In the genomic region with DNA sequence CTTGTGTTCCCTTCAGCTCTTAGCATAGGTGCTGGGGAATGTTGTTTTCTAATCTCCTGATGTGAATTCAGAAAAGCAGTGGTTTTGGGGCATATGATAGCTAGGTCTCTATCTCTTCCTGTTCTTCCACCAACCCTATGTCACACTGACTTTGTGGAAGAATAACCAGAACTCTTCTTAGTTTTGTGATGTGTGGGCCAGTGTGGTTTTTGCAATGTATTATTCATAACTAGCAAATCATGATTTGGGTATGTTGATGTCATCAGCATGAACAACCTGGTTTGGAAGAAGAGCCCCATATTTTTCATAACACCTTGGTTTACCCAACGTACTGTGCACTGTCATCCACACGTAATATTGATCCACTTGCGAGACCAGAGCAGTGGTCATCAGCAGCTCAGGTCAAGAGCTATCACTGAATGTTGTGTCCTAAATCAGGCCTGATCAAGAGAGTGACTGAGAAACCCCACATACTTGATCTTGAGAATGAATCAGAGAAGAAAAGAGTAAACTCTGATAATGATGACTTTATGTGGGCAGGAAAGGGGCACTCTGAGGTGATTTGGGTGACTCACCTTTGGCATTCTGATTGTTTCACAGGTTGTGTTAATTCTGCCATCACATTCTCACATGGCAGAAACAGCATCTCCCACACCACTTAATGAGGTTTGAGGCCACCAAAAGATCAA, we compare ENCODE assay signal across 19 cellular contexts. TPM values are rescaled to one million over a fixed set of nuclear protein-coding genes. Genes with fewer than 3 reads are reported as not detected.
DNase-seq lines count a peak whose midpoint lies in the region; FAIRE-seq and TF ChIP-seq lines count a peak whose summit lies in the region.
"Had no signal": no experiment of that assay in that cellular context is flagged by ENCODE, and none has a peak within 500 bp of the region (broad histone marks: within the 10 kb centered on the region; RNA-seq: fewer than 3 reads in every experiment).

No MANE protein-coding gene starts in this region.

- no peak overlapping the region for H3K4me3 ChIP-seq in trophoblast cell (ENCODE audit: low read depth, low read length)
- H3K4me3 ChIP-seq: stomach had no signal

- POLR2A ChIA-PET in RWPE1 (lab: Yijun Ruan, JAX; ENCODE audit: low non-redundant PET), result no interaction called here

- H3K79me1 ChIP-seq in trophoblast cell (ENCODE audit: low read length), result peaks cover 5% of the 10 kb centered on the region

- H3K9ac ChIP-seq in trophoblast cell (ENCODE audit: low read length), result no peak overlapping the region

- CTCF ChIA-PET in RWPE1 (lab: Yijun Ruan, JAX), result no interaction called here

- H3K23ac ChIP-seq in trophoblast cell (ENCODE audit: low read length), result no peak overlapping the region

- no peak for TF ChIP-seq POLR2A in GM12892 (IDR thresholded peaks at IDR 0.05; ENCODE audit: low read depth, low read length)

- no peaks in the 10 kb centered on the region for H3K36me3 ChIP-seq in trophoblast cell (ENCODE audit: control insufficient read depth in 1 of 2, insufficient read depth in 2 of 2, low read length in 2 of 2)
- H3K36me3 ChIP-seq: stomach had no signal

- H3K4ac ChIP-seq in trophoblast cell (ENCODE audit: low read depth, low read length), result no peak overlapping the region

- H3K4me1 ChIP-seq in trophoblast cell (ENCODE audit: control insufficient read depth in 1 of 2, insufficient read depth in 2 of 2, low read length in 2 of 2), result no peaks in the 10 kb centered on the region
- H3K4me1 ChIP-seq: stomach had no signal

- FAIRE-seq in GM12892 (lab: Jason Lieb, UNC), result peak; percentile 87
- FAIRE-seq: A204.1 had no signal

- H2BK5ac ChIP-seq in trophoblast cell (ENCODE audit: low read depth, low read length, poor library complexity), result no peak overlapping the region

- no peak for TF ChIP-seq CTCF in RWPE1 (conservative IDR thresholded peaks at IDR 0.05; ENCODE audit: low read depth)

- H3K79me2 ChIP-seq in trophoblast cell (ENCODE audit: control insufficient read depth, insufficient read depth, low read length, poor library complexity), result no peaks in the 10 kb centered on the region

- H3K9me3 ChIP-seq in trophoblast cell (ENCODE audit: insufficient read depth, low read depth, low read length), result no peaks in the 10 kb centered on the region
- H3K9me3 ChIP-seq: stomach had no signal

- no peak overlapping the region for H4K8ac ChIP-seq in trophoblast cell (ENCODE audit: low read depth, low read length)

- no peaks in the 10 kb centered on the region for H3K27me3 ChIP-seq in trophoblast cell (ENCODE audit: insufficient read depth, low read length)
- H3K27me3 ChIP-seq: stomach had no signal

- peak; percentile 2 to 14 for DNase-seq in activated CD4-positive, alpha-beta T cell treated with anti-CD3 and anti-CD28 coated beads, Interleukin-2, amount 50 U/mL, for 48 hours
- no peak for DNase-seq in activated CD4-positive, alpha-beta T cell treated with anti-CD3 and anti-CD28 coated beads, Interleukin-2, amount 50 U/mL, for 4 hours
- no peak for DNase-seq in GM12892 (ENCODE audit: insufficient read length)
- DNase-seq in activated T-cell treated with anti-CD3 and anti-CD28 coated beads, Interleukin-2, amount 50 U/mL, for 48 hours, result peak; percentile 72 to 75
- no peak for DNase-seq in trophoblast cell
- no peak for DNase-seq in AG20443 (ENCODE audit: low spot score)
- no peak for DNase-seq in NOMO-1 treated with dmso at 0.1 percent for 144 hours (lab: John Stamatoyannopoulos, UW; ENCODE audit: unreplicated experiment)
- no peak for DNase-seq in RWPE1 (ENCODE audit: low spot score)
- DNase-seq: CD4-positive, CD25-positive, alpha-beta regulatory T cell; DMS79; effector memory CD4-positive, alpha-beta T cell; head of caudate nucleus; IMR-90; naive thymus-derived CD8-positive, alpha-beta T cell; NCI-H187 treated with DMSO at 0.1 percent for 48 hours; NCI-H446; stomach; T-cell had no signal

- no peak overlapping the region for H4K12ac ChIP-seq in trophoblast cell (ENCODE audit: low read depth, low read length)

- H3K18ac ChIP-seq in trophoblast cell (ENCODE audit: low read length), result no peak overlapping the region

- no CpG with 5 or more reads among the region's 3 CpGs for WGBS in trophoblast cell (ENCODE audit: extremely low coverage, insufficient coverage, insufficient read length)

- no peak overlapping the region for H2AFZ ChIP-seq in trophoblast cell (ENCODE audit: insufficient read depth, low read length, poor library complexity)

- peak overlapping the region; percentile 22 for H2BK120ac ChIP-seq in trophoblast cell (ENCODE audit: insufficient read depth, low read length, poor library complexity)

- no peak overlapping the region for H3K14ac ChIP-seq in trophoblast cell (ENCODE audit: low read length)

- no peak overlapping the region for H4K91ac ChIP-seq in trophoblast cell (ENCODE audit: low read depth, low read length)

- H2BK12ac ChIP-seq in trophoblast cell (ENCODE audit: low read length), result peak overlapping the region; percentile 75

- H3K4me2 ChIP-seq in trophoblast cell (ENCODE audit: low read length), result no peak overlapping the region

- H2AK5ac ChIP-seq in trophoblast cell (ENCODE audit: low read length), result no peak overlapping the region

- H3K27ac ChIP-seq in trophoblast cell (ENCODE audit: low read depth, low read length) (no peak overlapping the region), RWPE1 (no peak overlapping the region)
- H3K27ac ChIP-seq: stomach had no signal

RNA-seq across cellular contexts. Expression of a gene that starts 19.4 kb away (rescaled TPM):
- not detected for polyA plus RNA-seq in GM12892 (2012; ENCODE audit: missing spikeins)
- polyA plus RNA-seq in trophoblast cell (2013), result 0.11 and 0.14 TPM in 2 replicates
- polyA plus RNA-seq: CD4-positive, CD25-positive, alpha-beta regulatory T cell; IMR-90; naive thymus-derived CD8-positive, alpha-beta T cell; stomach had no signal

RNA-seq across cellular contexts. Expression of a gene that starts 27.2 kb away (rescaled TPM):
- 0.57 TPM for polyA plus RNA-seq in GM12892 (2012; ENCODE audit: missing spikeins)
- 0.11 and 0.17 TPM in 2 replicates for polyA plus RNA-seq in trophoblast cell (2013)
- polyA plus RNA-seq: CD4-positive, CD25-positive, alpha-beta regulatory T cell; IMR-90; naive thymus-derived CD8-positive, alpha-beta T cell had no signal

Comparison
In these comparisons a context has a peak if more than half of its experiments do, and no peak if none do; other contexts are left out.
1. DNase-seq: peak in activated CD4-positive, alpha-beta T cell treated with anti-CD3 and anti-CD28 coated beads, Interleukin-2, amount 50 U/mL, for 48 hours (2 of 2) and activated T-cell treated with anti-CD3 and anti-CD28 coated beads, Interleukin-2, amount 50 U/mL, for 48 hours (2 of 2); none in activated CD4-positive, alpha-beta T cell treated with anti-CD3 and anti-CD28 coated beads, Interleukin-2, amount 50 U/mL, for 4 hours (0 of 2), GM12892 (single experiment), trophoblast cell (0 of 2), AG20443 (single experiment), NOMO-1 treated with dmso at 0.1 percent for 144 hours (single experiment) and RWPE1 (single experiment).